Comparison of ENCODE assay signal across 1 cellular context in genomic region chr1:39003787-39004186, GRCh38.
TF ChIP-seq lines count a peak whose summit lies in the region.

No MANE protein-coding gene starts in this region.

TF ChIP-seq in GM23338, 12 proteins besides CTCF, POLR2A, EP300 and RAD21:
- TF ChIP-seq ZNF114 (CRISPR knock-in tag; IDR thresholded peaks at IDR 0.05) (no peak), ZNF462 (CRISPR knock-in tag; IDR thresholded peaks at IDR 0.05) (no peak), ETS1 (IDR thresholded peaks at IDR 0.05) (no peak), REST (IDR thresholded peaks at IDR 0.05; ENCODE audit: unreplicated experiment) (no peak), EZH2phosphoT487 (IDR thresholded peaks at IDR 0.05; ENCODE audit: unreplicated experiment) (no peak), CREB1 (CRISPR knock-in tag; IDR thresholded peaks at IDR 0.05; ENCODE audit: low read depth) (no peak), JUNB (IDR thresholded peaks at IDR 0.05; ENCODE audit: unreplicated experiment) (no peak), ZNF331 (CRISPR knock-in tag; IDR thresholded peaks at IDR 0.05; ENCODE audit: low read depth) (no peak), POLR2AphosphoS5 (IDR thresholded peaks at IDR 0.05; ENCODE audit: low read depth) (no peak), STAT1 (IDR thresholded peaks at IDR 0.05; ENCODE audit: unreplicated experiment) (no peak), NANOG (IDR thresholded peaks at IDR 0.05; ENCODE audit: borderline replicate concordance) (no peak), EZH2 (IDR thresholded peaks at IDR 0.05; ENCODE audit: low read depth, unreplicated experiment) (no peak)
